Comparison of ENCODE assay signal across 8 cellular contexts in genomic region chr9:89442981-89443817, GRCh38. TPM values are rescaled to one million over a fixed set of nuclear protein-coding genes. Genes with fewer than 3 reads are reported as not detected.
DNase-seq lines count a peak whose midpoint lies in the region; ATAC-seq and TF ChIP-seq lines count a peak whose summit lies in the region.

No MANE protein-coding gene starts in this region.

- H3K4me1 ChIP-seq in prostate gland (replicated peaks) (peaks cover 40% of the 10 kb centered on the region), left ventricle myocardium inferior (peaks cover 44% of the 10 kb centered on the region)

- H3K4me3 ChIP-seq in prostate gland (no peak overlapping the region), left ventricle myocardium inferior (no peak overlapping the region)

- no peak for TF ChIP-seq POLR2A in prostate gland (IDR thresholded peaks at IDR 0.05)

- DNase-seq in prostate gland (ENCODE audit: low spot score) (peak; percentile 32), left ventricle myocardium inferior (no peak)
- DNase-seq in activated T-helper 1 cell treated with anti-CD3 and anti-CD28 coated beads, Interleukin-12 subunit alpha, Interleukin-12 subunit beta, Interleukin-2, Interleukin-4 antibody, amounts not matched to agents 30 ng/mL and 10 ng/mL and 1 ng/mL, durations not matched to agents 14 hours and 24 hours and 36 hours (ENCODE audit: low spot score) = no peak

- intact Hi-C loops in prostate gland (cut with DNase I) = no loop called here
- intact Hi-C loops in left ventricle myocardium inferior (cut with micrococcal nuclease) = no loop called here
- intact Hi-C loops in activated T-helper 1 cell treated with anti-CD3 and anti-CD28 coated beads, Interleukin-12 subunit alpha, Interleukin-12 subunit beta, Interleukin-2, Interleukin-4 antibody, amounts not matched to agents 30 ng/mL and 10 ng/mL and 1 ng/mL, durations not matched to agents 14 hours and 24 hours and 36 hours (cut with micrococcal nuclease) = no loop called here

- H3K4me1 Mint-ChIP-seq in activated T-helper 1 cell treated with anti-CD3 and anti-CD28 coated beads, Interleukin-12 subunit alpha, Interleukin-12 subunit beta, Interleukin-2, Interleukin-4 antibody, amounts not matched to agents 30 ng/mL and 10 ng/mL and 1 ng/mL, durations not matched to agents 14 hours and 24 hours and 36 hours (ENCODE audit: low read depth) = peaks cover 83% of the 10 kb centered on the region

- no peaks in the 10 kb centered on the region for H3K9me3 Mint-ChIP-seq in activated T-helper 1 cell treated with anti-CD3 and anti-CD28 coated beads, Interleukin-12 subunit alpha, Interleukin-12 subunit beta, Interleukin-2, Interleukin-4 antibody, amounts not matched to agents 30 ng/mL and 10 ng/mL and 1 ng/mL, durations not matched to agents 14 hours and 24 hours and 36 hours

- peaks cover 46% of the 10 kb centered on the region for H3K36me3 Mint-ChIP-seq in activated T-helper 1 cell treated with anti-CD3 and anti-CD28 coated beads, Interleukin-12 subunit alpha, Interleukin-12 subunit beta, Interleukin-2, Interleukin-4 antibody, amounts not matched to agents 30 ng/mL and 10 ng/mL and 1 ng/mL, durations not matched to agents 14 hours and 24 hours and 36 hours (ENCODE audit: low read depth)

- WGBS in prostate gland = 80% methylated on average over 9 of the region's 22 CpGs

- peak overlapping the region; percentile 76 for H3K27ac ChIP-seq in VCaP
- H3K27ac ChIP-seq in prostate gland = peak overlapping the region in 1 of 2 donors; percentile 78
- H3K27ac ChIP-seq in left ventricle myocardium inferior (replicated peaks) = no peak overlapping the region

- H3K27ac Mint-ChIP-seq in activated T-helper 1 cell treated with anti-CD3 and anti-CD28 coated beads, Interleukin-12 subunit alpha, Interleukin-12 subunit beta, Interleukin-2, Interleukin-4 antibody, amounts not matched to agents 30 ng/mL and 10 ng/mL and 1 ng/mL, durations not matched to agents 14 hours and 24 hours and 36 hours = no peak overlapping the region

- H3K27me3 ChIP-seq in prostate gland (replicated peaks; ENCODE audit: insufficient read depth) = no peaks in the 10 kb centered on the region
- no peaks in the 10 kb centered on the region for H3K27me3 ChIP-seq in left ventricle myocardium inferior (ENCODE audit: low read depth)

- H3K9me3 ChIP-seq in prostate gland = no peaks in the 10 kb centered on the region
- no peaks in the 10 kb centered on the region for H3K9me3 ChIP-seq in left ventricle myocardium inferior (replicated peaks)

- no peak for TF ChIP-seq CTCF in VCaP (conservative IDR thresholded peaks at IDR 0.05)
- TF ChIP-seq CTCF in prostate gland (IDR thresholded peaks at IDR 0.05) = no peak
- no peak for TF ChIP-seq CTCF in left ventricle myocardium inferior (IDR thresholded peaks at IDR 0.05; ENCODE audit: borderline replicate concordance)

- no peak overlapping the region for H3K4me3 Mint-ChIP-seq in activated T-helper 1 cell treated with anti-CD3 and anti-CD28 coated beads, Interleukin-12 subunit alpha, Interleukin-12 subunit beta, Interleukin-2, Interleukin-4 antibody, amounts not matched to agents 30 ng/mL and 10 ng/mL and 1 ng/mL, durations not matched to agents 14 hours and 24 hours and 36 hours

- H3K27me3 Mint-ChIP-seq in activated T-helper 1 cell treated with anti-CD3 and anti-CD28 coated beads, Interleukin-12 subunit alpha, Interleukin-12 subunit beta, Interleukin-2, Interleukin-4 antibody, amounts not matched to agents 30 ng/mL and 10 ng/mL and 1 ng/mL, durations not matched to agents 14 hours and 24 hours and 36 hours (ENCODE audit: insufficient read depth) = no peaks in the 10 kb centered on the region

- H3K36me3 ChIP-seq in prostate gland (no peaks in the 10 kb centered on the region), left ventricle myocardium inferior (no peaks in the 10 kb centered on the region)

- peak; percentile 59 for ATAC-seq in GM18511 (IDR thresholded peaks at IDR 0.05; ENCODE audit: unreplicated experiment)
- peak; percentile 45 for ATAC-seq in HG02678 (IDR thresholded peaks at IDR 0.05; ENCODE audit: unreplicated experiment)
- no peak for ATAC-seq in HG02938 (IDR thresholded peaks at IDR 0.05; ENCODE audit: unreplicated experiment)
- no peak for ATAC-seq in GM18870 (IDR thresholded peaks at IDR 0.05; ENCODE audit: unreplicated experiment)

RNA-seq across cellular contexts. Expression of gene SEMA4D, which starts 54.7 kb away (rescaled TPM):
- total RNA-seq in prostate gland = 10 to 100 TPM; 17.1 to 52.7 TPM
- total RNA-seq in left ventricle myocardium inferior = 17.1 TPM
- 388 and 411 TPM in 2 replicates for total RNA-seq in activated T-helper 1 cell treated with anti-CD3 and anti-CD28 coated beads, Interleukin-12 subunit alpha, Interleukin-12 subunit beta, Interleukin-2, Interleukin-4 antibody, amounts not matched to agents 30 ng/mL and 10 ng/mL and 1 ng/mL, durations not matched to agents 14 hours and 24 hours and 36 hours

Comparison
In these comparisons a context has a peak if more than half of its experiments do, and no peak if none do; other contexts are left out.
1. ATAC-seq: peak in GM18511 (single experiment) and HG02678 (single experiment); none in HG02938 (single experiment) and GM18870 (single experiment).